In genomic region chr14:24965578-24965933, GRCh38 we compare ENCODE assay signal across 17 cellular contexts.
DNase-seq lines count a peak whose midpoint lies in the region; ATAC-seq, FAIRE-seq and TF ChIP-seq lines count a peak whose summit lies in the region.
"Had no signal": no experiment of that assay in that cellular context is flagged by ENCODE, and none has a peak within 500 bp of the region (broad histone marks: within the 10 kb centered on the region; RNA-seq: fewer than 3 reads in every experiment).

No MANE protein-coding gene starts in this region.

- H3K23ac ChIP-seq in trophoblast cell (ENCODE audit: low read length), result no peak overlapping the region

- H3K79me2 ChIP-seq in astrocyte (ENCODE audit: insufficient read depth, low read length) (no peaks in the 10 kb centered on the region), trophoblast cell (ENCODE audit: control insufficient read depth, insufficient read depth, low read length, poor library complexity) (no peaks in the 10 kb centered on the region)

- no peak overlapping the region for H2BK5ac ChIP-seq in trophoblast cell (ENCODE audit: low read depth, low read length, poor library complexity)

- no peak overlapping the region for H3K4ac ChIP-seq in trophoblast cell (ENCODE audit: low read depth, low read length)

- CTCF ChIA-PET in activated naive CD4-positive, alpha-beta T cell treated with anti-CD3 and anti-CD28 coated beads, Interleukin-2, amount 10 ng/mL, durations not matched to agents 7 days and 5 days (lab: Charles Lee), result no interaction called here

- H3K4me3 ChIP-seq in astrocyte (ENCODE audit: insufficient read depth, low read depth, low read length), result no peak overlapping the region
- H3K4me3 ChIP-seq in right atrium auricular region, result peak overlapping the region in 1 of 2 donors; percentile 2
- H3K4me3 ChIP-seq in trophoblast cell (ENCODE audit: low read depth, low read length), result no peak overlapping the region
- H3K4me3 ChIP-seq: cardiac muscle cell, HAP-1 had no signal

- H3K27me3 ChIP-seq in astrocyte (ENCODE audit: insufficient read depth, low read length) (no peaks in the 10 kb centered on the region), right atrium auricular region (no peaks in the 10 kb centered on the region), trophoblast cell (ENCODE audit: insufficient read depth, low read length) (no peaks in the 10 kb centered on the region)
- H3K27me3 ChIP-seq: cardiac muscle cell had no signal

- peaks cover 12% of the 10 kb centered on the region for H3K4me1 ChIP-seq in astrocyte (ENCODE audit: insufficient read depth, low read length)
- H3K4me1 ChIP-seq in right atrium auricular region, result peaks cover 0 to 43% of the 10 kb centered on the region in 2 donors
- H3K4me1 ChIP-seq in trophoblast cell (ENCODE audit: control insufficient read depth in 1 of 2, insufficient read depth in 2 of 2, low read length in 2 of 2), result peaks cover 0 to 4% of the 10 kb centered on the region in 2 experiments
- H3K4me1 ChIP-seq: HAP-1 had no signal

- H2BK12ac ChIP-seq in trophoblast cell (ENCODE audit: low read length), result no peak overlapping the region

- H4K12ac ChIP-seq in trophoblast cell (ENCODE audit: low read depth, low read length), result no peak overlapping the region

- H3K36me3 ChIP-seq in astrocyte (ENCODE audit: insufficient read depth, low read length) (no peaks in the 10 kb centered on the region), right atrium auricular region (no peaks in the 10 kb centered on the region), trophoblast cell (ENCODE audit: control insufficient read depth in 1 of 2, insufficient read depth in 2 of 2, low read length in 2 of 2) (no peaks in the 10 kb centered on the region)
- H3K36me3 ChIP-seq: cardiac muscle cell, HAP-1 had no signal

- FAIRE-seq in astrocyte (lab: Jason Lieb, UNC), result peak; percentile 50
- FAIRE-seq: D721Med had no signal

- H3K27ac ChIP-seq in astrocyte (ENCODE audit: low read depth, low read length) (peak overlapping the region; percentile 43), right atrium auricular region (peak overlapping the region; percentile 70 to 83), trophoblast cell (ENCODE audit: low read depth, low read length) (peak overlapping the region; percentile 43)
- H3K27ac ChIP-seq: cardiac muscle cell had no signal

- no peak overlapping the region for H2BK120ac ChIP-seq in trophoblast cell (ENCODE audit: insufficient read depth, low read length, poor library complexity)

- H2AK5ac ChIP-seq in trophoblast cell (ENCODE audit: low read length), result no peak overlapping the region

- no CpG with 5 or more reads among the region's 1 CpG for WGBS in trophoblast cell (ENCODE audit: extremely low coverage, insufficient coverage, insufficient read length)

- peak overlapping the region; percentile 73 for H3K27ac Mint-ChIP-seq in astrocyte (ENCODE audit: unreplicated experiment)
- peak overlapping the region; percentile 86 for H3K27ac Mint-ChIP-seq in type B pancreatic cell
- no peak overlapping the region for H3K27ac Mint-ChIP-seq in activated naive CD4-positive, alpha-beta T cell treated with anti-CD3 and anti-CD28 coated beads, Interleukin-2, amount 10 ng/mL, durations not matched to agents 7 days and 5 days
- H3K27ac Mint-ChIP-seq: naive thymus-derived CD4-positive, alpha-beta T cell; stimulated activated naive CD8-positive, alpha-beta T cell treated with anti-CD3 and anti-CD28 coated beads, Interleukin-15, amount 100 ng/mL, for 72 hours; T-helper 2 cell treated with Interferon-gamma antibody and Interleukin-4, amounts not matched to agents 5 μg/mL and 100 μg/mL, for 36 hours had no signal

- DNase-seq in astrocyte (ENCODE audit: low read depth) (no peak), right atrium auricular region (ENCODE audit: low spot score) (no peak), trophoblast cell (no peak), type B pancreatic cell (ENCODE audit: extremely low spot score, unreplicated experiment) (no peak)
- DNase-seq in activated naive CD4-positive, alpha-beta T cell treated with anti-CD3 and anti-CD28 coated beads, Interleukin-2, amount 10 ng/mL, durations not matched to agents 7 days and 5 days, result no peak
- DNase-seq: KG1; naive thymus-derived CD4-positive, alpha-beta T cell; NCI-H1048; NCI-H526; stimulated activated naive CD8-positive, alpha-beta T cell treated with anti-CD3 and anti-CD28 coated beads, Interleukin-15, amount 100 ng/mL, for 72 hours had no signal

- H3K4me3 Mint-ChIP-seq in astrocyte (ENCODE audit: unreplicated experiment), result no peak overlapping the region
- no peak overlapping the region for H3K4me3 Mint-ChIP-seq in type B pancreatic cell
- H3K4me3 Mint-ChIP-seq in activated naive CD4-positive, alpha-beta T cell treated with anti-CD3 and anti-CD28 coated beads, Interleukin-2, amount 10 ng/mL, durations not matched to agents 7 days and 5 days, result no peak overlapping the region
- H3K4me3 Mint-ChIP-seq: naive thymus-derived CD4-positive, alpha-beta T cell; stimulated activated naive CD8-positive, alpha-beta T cell treated with anti-CD3 and anti-CD28 coated beads, Interleukin-15, amount 100 ng/mL, for 72 hours; T-helper 2 cell treated with Interferon-gamma antibody and Interleukin-4, amounts not matched to agents 5 μg/mL and 100 μg/mL, for 36 hours had no signal

- H3K18ac ChIP-seq in trophoblast cell (ENCODE audit: low read length), result no peak overlapping the region

- H3K9ac ChIP-seq in astrocyte (ENCODE audit: low read length) (peak overlapping the region; percentile 51), trophoblast cell (ENCODE audit: low read length) (no peak overlapping the region)

- H3K9me3 Mint-ChIP-seq in astrocyte (ENCODE audit: unreplicated experiment) (no peaks in the 10 kb centered on the region), type B pancreatic cell (no peaks in the 10 kb centered on the region)
- H3K9me3 Mint-ChIP-seq in activated naive CD4-positive, alpha-beta T cell treated with anti-CD3 and anti-CD28 coated beads, Interleukin-2, amount 10 ng/mL, durations not matched to agents 7 days and 5 days, result no peaks in the 10 kb centered on the region
- H3K9me3 Mint-ChIP-seq: stimulated activated naive CD8-positive, alpha-beta T cell treated with anti-CD3 and anti-CD28 coated beads, Interleukin-15, amount 100 ng/mL, for 72 hours; T-helper 2 cell treated with Interferon-gamma antibody and Interleukin-4, amounts not matched to agents 5 μg/mL and 100 μg/mL, for 36 hours had no signal

- no peaks in the 10 kb centered on the region for H3K79me1 ChIP-seq in trophoblast cell (ENCODE audit: low read length)

- H3K27me3 Mint-ChIP-seq in astrocyte (ENCODE audit: low read depth, unreplicated experiment) (no peaks in the 10 kb centered on the region), type B pancreatic cell (no peaks in the 10 kb centered on the region)
- no peaks in the 10 kb centered on the region for H3K27me3 Mint-ChIP-seq in activated naive CD4-positive, alpha-beta T cell treated with anti-CD3 and anti-CD28 coated beads, Interleukin-2, amount 10 ng/mL, durations not matched to agents 7 days and 5 days
- H3K27me3 Mint-ChIP-seq: stimulated activated naive CD8-positive, alpha-beta T cell treated with anti-CD3 and anti-CD28 coated beads, Interleukin-15, amount 100 ng/mL, for 72 hours had no signal

- no peaks in the 10 kb centered on the region for H3K36me3 Mint-ChIP-seq in astrocyte (ENCODE audit: low read depth, unreplicated experiment)
- no peaks in the 10 kb centered on the region for H3K36me3 Mint-ChIP-seq in type B pancreatic cell
- no peaks in the 10 kb centered on the region for H3K36me3 Mint-ChIP-seq in activated naive CD4-positive, alpha-beta T cell treated with anti-CD3 and anti-CD28 coated beads, Interleukin-2, amount 10 ng/mL, durations not matched to agents 7 days and 5 days
- H3K36me3 Mint-ChIP-seq: naive thymus-derived CD4-positive, alpha-beta T cell had no signal

- TF ChIP-seq CTCF in astrocyte (IDR thresholded peaks at IDR 0.05; ENCODE audit: insufficient read depth, low read depth, low read length), result no peak
- no peak for TF ChIP-seq CTCF in right atrium auricular region (IDR thresholded peaks at IDR 0.05)
- no peak for TF ChIP-seq CTCF in type B pancreatic cell (conservative IDR thresholded peaks at IDR 0.05)

- ATAC-seq in GM19023 (IDR thresholded peaks at IDR 0.05; ENCODE audit: unreplicated experiment) (no peak), GM21576 (IDR thresholded peaks at IDR 0.05; ENCODE audit: unreplicated experiment) (no peak)
- ATAC-seq: activated CD4-positive, CD25-positive, alpha-beta regulatory T cell treated with anti-CD3 and anti-CD28 coated beads, Interleukin-2, amount 50 U/mL, for 24 hours; naive thymus-derived CD4-positive, alpha-beta T cell; stimulated activated naive CD8-positive, alpha-beta T cell treated with anti-CD3 and anti-CD28 coated beads, Interleukin-15, amount 100 ng/mL, for 72 hours had no signal

- H3K4me1 Mint-ChIP-seq in astrocyte (ENCODE audit: low read depth, unreplicated experiment) (peaks cover 23% of the 10 kb centered on the region), type B pancreatic cell (ENCODE audit: unreplicated experiment) (peaks cover 6% of the 10 kb centered on the region)
- no peaks in the 10 kb centered on the region for H3K4me1 Mint-ChIP-seq in activated naive CD4-positive, alpha-beta T cell treated with anti-CD3 and anti-CD28 coated beads, Interleukin-2, amount 10 ng/mL, durations not matched to agents 7 days and 5 days
- H3K4me1 Mint-ChIP-seq: naive thymus-derived CD4-positive, alpha-beta T cell; stimulated activated naive CD8-positive, alpha-beta T cell treated with anti-CD3 and anti-CD28 coated beads, Interleukin-15, amount 100 ng/mL, for 72 hours had no signal

- H3K9me3 ChIP-seq in astrocyte (ENCODE audit: insufficient read depth, low read depth, low read length), result no peaks in the 10 kb centered on the region
- no peaks in the 10 kb centered on the region for H3K9me3 ChIP-seq in right atrium auricular region
- H3K9me3 ChIP-seq in trophoblast cell (ENCODE audit: insufficient read depth, low read depth, low read length), result no peaks in the 10 kb centered on the region

- no peak overlapping the region for H2AFZ ChIP-seq in astrocyte (ENCODE audit: low read depth, low read length)
- no peak overlapping the region for H2AFZ ChIP-seq in trophoblast cell (ENCODE audit: insufficient read depth, low read length, poor library complexity)

- no peak overlapping the region for H4K91ac ChIP-seq in trophoblast cell (ENCODE audit: low read depth, low read length)

- H3K4me2 ChIP-seq in astrocyte (ENCODE audit: low read length) (peak overlapping the region; percentile 60), trophoblast cell (ENCODE audit: low read length) (no peak overlapping the region)

- H3K14ac ChIP-seq in trophoblast cell (ENCODE audit: low read length), result no peak overlapping the region

- no peaks in the 10 kb centered on the region for H4K20me1 ChIP-seq in astrocyte (ENCODE audit: insufficient read depth, low read length)

- no peak overlapping the region for H4K8ac ChIP-seq in trophoblast cell (ENCODE audit: low read depth, low read length)
